Comparison of ENCODE assay signal across 23 cellular contexts in genomic region chr18:79974025-79974424, GRCh38.
"Had no signal": no experiment of that assay in that cellular context is flagged by ENCODE, and none has a peak within 500 bp of the region (broad histone marks: within the 10 kb centered on the region; RNA-seq: fewer than 3 reads in every experiment).

No MANE protein-coding gene starts in this region.

- H3K27me3 ChIP-seq: dorsolateral prefrontal cortex, gastrocnemius medialis, neutrophil, pancreas, sigmoid colon, stomach, thyroid gland, vagina had no signal

- FAIRE-seq: kidney, pancreas had no signal

- ATAC-seq: esophagus mucosa; gastrocnemius medialis; left lobe of liver; mucosa of descending colon; natural killer cell treated with Interleukin-12 subunit alpha and Interleukin-12 subunit beta and Interleukin-15 and Interleukin-18, amount 100 ng/mL, for 72 hours; pancreas; stimulated activated effector memory CD8-positive, alpha-beta T cell treated with anti-CD3 and anti-CD28 coated beads, Interleukin-12 subunit alpha, Interleukin-12 subunit beta, amount 100 ng/mL, for 72 hours had no signal

- H3K4me3 ChIP-seq: dorsolateral prefrontal cortex, gastrocnemius medialis, lung, mucosa of descending colon, pancreas, sigmoid colon, stomach, thyroid gland, vagina had no signal

- H3K9me3 ChIP-seq: gastrocnemius medialis, mucosa of descending colon, neutrophil, pancreas, sigmoid colon, stomach, thyroid gland, vagina had no signal

- H3K27ac ChIP-seq: gastrocnemius medialis, neutrophil, pancreas, sigmoid colon, stomach, thyroid gland, vagina had no signal

- DNase-seq: dorsolateral prefrontal cortex; effector CD4-positive, alpha-beta T cell; foreskin fibroblast; gastrocnemius medialis; head of caudate nucleus; kidney; mucosa of descending colon; naive B cell; pancreas; sigmoid colon; stimulated activated CD4-positive, alpha-beta T cell treated with anti-CD3 and anti-CD28 coated beads, Interleukin-2, amount 100 ng/mL, for 24 hours; stimulated activated CD4-positive, alpha-beta T cell treated with anti-CD3 and anti-CD28 coated beads, Interleukin-4, amount 100 ng/mL, for 24 hours; stimulated activated naive CD4-positive, alpha-beta T cell treated with Interleukin-2 at 50 U/mL for 16 hours; stomach; thyroid gland; trophoblast cell had no signal

- H3K4me1 ChIP-seq: pancreas, sigmoid colon, thyroid gland had no signal
